ENCODE assay signal across 14 cellular contexts in the genomic region with DNA sequence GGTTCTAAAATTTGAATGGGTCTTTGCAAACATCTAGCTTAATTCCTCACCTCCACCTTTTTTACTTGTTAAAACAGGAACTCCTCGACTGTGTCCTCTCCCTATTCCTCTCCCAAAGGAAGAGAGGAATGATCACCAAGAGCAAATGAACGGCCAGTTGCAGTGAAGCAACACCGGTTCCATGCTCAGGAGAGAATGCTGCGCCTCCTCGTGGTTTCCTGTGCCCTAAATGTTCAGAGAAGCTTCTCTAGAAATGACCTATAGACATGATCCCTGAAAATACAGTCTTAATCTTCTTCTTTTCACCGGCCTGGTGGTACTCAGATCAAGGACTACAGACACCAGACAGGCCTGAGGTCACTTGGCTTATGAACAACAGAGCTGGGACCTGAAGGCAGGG.
A peak's percentile ranks its signal among the peaks of the same experiment; 100 is the strongest.
DNase-seq lines count a peak whose midpoint lies in the region; TF ChIP-seq lines count a peak whose summit lies in the region.
"Had no signal": no experiment of that assay in that cellular context is flagged by ENCODE, and none has a peak within 500 bp of the region (broad histone marks: within the 10 kb centered on the region; RNA-seq: fewer than 3 reads in every experiment).

No MANE protein-coding gene starts in this region.

- POLR2A ChIA-PET in PC-9 (lab: Charles Lee; ENCODE audit: unreplicated experiment), result no interaction called here

- H3K9me3 ChIP-seq in PC-9 (ENCODE audit: insufficient read depth, low read depth) (no peaks in the 10 kb centered on the region), neural progenitor cell (ENCODE audit: low read depth) (no peaks in the 10 kb centered on the region), transverse colon (no peaks in the 10 kb centered on the region), esophagus muscularis mucosa (no peaks in the 10 kb centered on the region)
- H3K9me3 ChIP-seq: thoracic aorta had no signal

- H3K9me3 Mint-ChIP-seq in HFFc6 (no peaks in the 10 kb centered on the region), neural progenitor cell (no peaks in the 10 kb centered on the region)
- H3K9me3 Mint-ChIP-seq: mesothelial cell of epicardium had no signal

- no peak overlapping the region for H3K4me2 ChIP-seq in PC-9
- no peak overlapping the region for H3K4me2 ChIP-seq in neural progenitor cell

- H3K27me3 ChIP-seq in PC-9 (ENCODE audit: insufficient read depth, low read depth) (no peaks in the 10 kb centered on the region), neural progenitor cell (no peaks in the 10 kb centered on the region), transverse colon (no peaks in the 10 kb centered on the region), esophagus muscularis mucosa (no peaks in the 10 kb centered on the region)

- H3K36me3 Mint-ChIP-seq in HFFc6 (ENCODE audit: low read depth) (no peaks in the 10 kb centered on the region), neural progenitor cell (no peaks in the 10 kb centered on the region)
- H3K36me3 Mint-ChIP-seq: mesothelial cell of epicardium had no signal

- H3K27ac ChIP-seq in PC-9, result no peak overlapping the region
- H3K27ac ChIP-seq in neural progenitor cell, result no peak overlapping the region
- no peak overlapping the region for H3K27ac ChIP-seq in transverse colon
- no peak overlapping the region for H3K27ac ChIP-seq in esophagus muscularis mucosa (replicated peaks in 1 of 4)
- H3K27ac ChIP-seq: HL-60, thoracic aorta had no signal

- H3K36me3 ChIP-seq in PC-9 (ENCODE audit: low read depth) (no peaks in the 10 kb centered on the region), neural progenitor cell (no peaks in the 10 kb centered on the region), transverse colon (no peaks in the 10 kb centered on the region), esophagus muscularis mucosa (no peaks in the 10 kb centered on the region)
- H3K36me3 ChIP-seq: thoracic aorta had no signal

- H3K4me1 ChIP-seq in PC-9 (replicated peaks; ENCODE audit: insufficient read depth), result no peaks in the 10 kb centered on the region
- no peaks in the 10 kb centered on the region for H3K4me1 ChIP-seq in neural progenitor cell
- H3K4me1 ChIP-seq in transverse colon, result no peaks in the 10 kb centered on the region
- H3K4me1 ChIP-seq in esophagus muscularis mucosa, result no peaks in the 10 kb centered on the region

- peak; percentile 5 for DNase-seq in SIG-M5 treated with dmso at 0.1 percent for 504 hours (lab: John Stamatoyannopoulos, UW; ENCODE audit: unreplicated experiment)
- no peak for DNase-seq in SIG-M5 (lab: John Stamatoyannopoulos, UW)
- DNase-seq in HFFc6, result peak; percentile 17
- DNase-seq in PC-9, result peak in 1 of 2 experiments; percentile 13
- no peak for DNase-seq in neural progenitor cell (ENCODE audit: low spot score)
- DNase-seq in middle frontal gyrus (ENCODE audit: extremely low spot score, low spot score), result no peak
- DNase-seq in transverse colon, result no peak
- DNase-seq in esophagus muscularis mucosa (ENCODE audit: extremely low spot score), result no peak
- DNase-seq: GOT3, MV-4-11, T-helper 9 cell had no signal

- no peak overlapping the region for H3K4me3 Mint-ChIP-seq in HFFc6
- no peak overlapping the region for H3K4me3 Mint-ChIP-seq in neural progenitor cell
- H3K4me3 Mint-ChIP-seq: mesothelial cell of epicardium had no signal

- H3K9me2 ChIP-seq in PC-9 (ENCODE audit: insufficient read depth), result no peaks in the 10 kb centered on the region

- H4K20me1 ChIP-seq in PC-9 (ENCODE audit: insufficient read depth) (no peaks in the 10 kb centered on the region), neural progenitor cell (ENCODE audit: low read depth) (no peaks in the 10 kb centered on the region)

- H2AFZ ChIP-seq in PC-9, result no peak overlapping the region
- H2AFZ ChIP-seq in neural progenitor cell (replicated peaks), result peak overlapping the region; percentile 71

- H3K27me3 Mint-ChIP-seq in HFFc6 (ENCODE audit: insufficient read depth) (peaks cover 1% of the 10 kb centered on the region; the same call in 1 of the 2 replicates), neural progenitor cell (ENCODE audit: insufficient read depth, low read depth) (peaks cover 2% of the 10 kb centered on the region)

- H3F3A ChIP-seq in PC-9 (ENCODE audit: insufficient read depth, low read depth) (no peaks in the 10 kb centered on the region), neural progenitor cell (ENCODE audit: low read depth) (no peaks in the 10 kb centered on the region)

- in situ Hi-C loops in transverse colon (cut with MboI; ENCODE audit: low pct_ligation_motif_present in 1 of 4, low pct_unique_long_range_greater_than_20kb in 1 of 4, low sequenced_read_pairs in 3 of 4), result no loop called here

- WGBS in transverse colon (ENCODE audit: low coverage in 1 of 2), 2 donors, result 47 to 74% methylated on average over 2 to 6 of the region's 6 CpGs
- WGBS in esophagus muscularis mucosa, result 75% methylated on average over 6 of the region's 6 CpGs

- H3K4me1 Mint-ChIP-seq in HFFc6 (ENCODE audit: low read depth) (no peaks in the 10 kb centered on the region), neural progenitor cell (peaks cover 4% of the 10 kb centered on the region)

- H3K4me3 ChIP-seq in PC-9 (no peak overlapping the region), neural progenitor cell (no peak overlapping the region), transverse colon (no peak overlapping the region), esophagus muscularis mucosa (no peak overlapping the region)
- H3K4me3 ChIP-seq: thoracic aorta had no signal

- H3K27ac Mint-ChIP-seq in HFFc6, result no peak overlapping the region
- no peak overlapping the region for H3K27ac Mint-ChIP-seq in neural progenitor cell
- H3K27ac Mint-ChIP-seq: mesothelial cell of epicardium had no signal

- TF ChIP-seq CTCF in HFFc6 (IDR thresholded peaks at IDR 0.05), result peak; percentile 52; the same call in 1 of the 2 replicates
- 0 out of 2 replicates have a peak, but pooled peaks have one; percentile 31 for TF ChIP-seq CTCF in PC-9 (conservative IDR thresholded peaks at IDR 0.05)
- TF ChIP-seq CTCF in neural progenitor cell (IDR thresholded peaks at IDR 0.05), result no peak
- TF ChIP-seq CTCF in transverse colon (IDR thresholded peaks at IDR 0.05), result no peak
- TF ChIP-seq CTCF in esophagus muscularis mucosa (IDR thresholded peaks at IDR 0.05), result no peak

- no peaks in the 10 kb centered on the region for H3K79me2 ChIP-seq in PC-9 (ENCODE audit: low read depth)
- no peaks in the 10 kb centered on the region for H3K79me2 ChIP-seq in neural progenitor cell (ENCODE audit: low read depth)

- BruUV-seq in PC-9 (replicated peaks; lab: Mats Ljungman, UMichigan), result no TSS peak

- TF ChIP-seq EP300 in transverse colon (IDR thresholded peaks at IDR 0.05; ENCODE audit: low read depth) (no peak), esophagus muscularis mucosa (IDR thresholded peaks at IDR 0.05) (no peak)

- intact Hi-C loops in PC-9 (cut with micrococcal nuclease; ENCODE audit: unreplicated experiment) (loop anchor here (5.0 kb wide), 1 partner anchor 357 kb away; no protein-coding TSS in a partner anchor), transverse colon (cut with DNase I; ENCODE audit: low total_unique reads) (no loop called here), esophagus muscularis mucosa (cut with DNase I) (no loop called here)

- no peak overlapping the region for H3K9ac ChIP-seq in neural progenitor cell

- TF ChIP-seq POLR2A in transverse colon (IDR thresholded peaks at IDR 0.05) (no peak), esophagus muscularis mucosa (IDR thresholded peaks at IDR 0.05; ENCODE audit: low read depth) (no peak)

- CTCF ChIA-PET in PC-9 (lab: Charles Lee), result no interaction called here

Comparison
In these comparisons a context has a peak if more than half of its experiments do, and no peak if none do; other contexts are left out.
1. DNase-seq: peak in SIG-M5 treated with dmso at 0.1 percent for 504 hours (single experiment) and HFFc6 (single experiment); none in SIG-M5 (single experiment), neural progenitor cell (single experiment), middle frontal gyrus (single experiment), transverse colon (single experiment) and esophagus muscularis mucosa (single experiment).
2. CTCF ChIP-seq: peak in HFFc6 (single experiment) and PC-9 (single experiment); none in neural progenitor cell (single experiment), transverse colon (0 of 5) and esophagus muscularis mucosa (0 of 3).